11 cellular contexts compared by ENCODE assay signal in the genomic region with DNA sequence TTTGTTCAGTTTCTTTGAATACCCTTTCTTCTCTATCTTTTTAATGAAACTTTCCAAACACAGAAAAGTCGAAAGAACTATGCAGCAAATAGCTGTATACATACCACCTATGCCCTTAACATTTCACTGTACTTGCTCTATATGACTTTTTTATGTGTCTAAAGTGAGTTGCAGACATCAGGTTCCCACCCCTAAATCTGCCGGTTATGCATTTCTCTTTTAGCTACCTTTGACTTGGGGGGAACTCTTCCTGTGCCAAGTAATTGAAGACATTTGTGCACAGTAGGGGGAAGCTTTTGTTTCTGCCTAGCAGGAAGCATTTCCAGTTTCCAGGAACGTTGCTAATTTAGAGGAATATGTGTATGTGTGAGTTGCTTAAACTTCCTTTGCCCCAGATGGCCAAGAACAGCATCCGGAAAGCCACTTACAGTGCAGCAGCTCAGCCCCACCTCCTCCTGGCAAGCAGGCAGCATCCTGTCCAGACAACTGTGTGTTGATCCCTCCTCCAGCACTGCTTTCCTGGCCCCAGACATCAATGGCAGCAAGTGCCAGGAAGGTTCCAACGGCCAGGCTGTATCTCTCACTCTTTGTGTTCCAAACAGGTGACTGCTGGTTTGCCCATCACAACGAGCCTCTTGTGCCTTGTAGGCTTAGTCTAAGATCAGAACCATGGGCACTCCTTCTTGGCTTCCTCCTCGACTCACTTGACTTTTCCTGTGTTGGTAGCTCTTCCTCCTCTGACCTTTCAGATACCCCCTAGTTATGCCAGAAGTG. TPM values are rescaled to one million over a fixed set of nuclear protein-coding genes. Genes with fewer than 3 reads are reported as not detected.
DNase-seq lines count a peak whose midpoint lies in the region; ATAC-seq, FAIRE-seq and TF ChIP-seq lines count a peak whose summit lies in the region.
"Had no signal": no experiment of that assay in that cellular context is flagged by ENCODE, and none has a peak within 500 bp of the region (broad histone marks: within the 10 kb centered on the region; RNA-seq: fewer than 3 reads in every experiment).

No MANE protein-coding gene starts in this region.

- no peaks in the 10 kb centered on the region for H3K4me1 Mint-ChIP-seq in astrocyte (ENCODE audit: low read depth, unreplicated experiment)

- H3K36me3 ChIP-seq in astrocyte (ENCODE audit: insufficient read depth, low read length), result no peaks in the 10 kb centered on the region
- no peaks in the 10 kb centered on the region for H3K36me3 ChIP-seq in HepG2 (replicated peaks in 1 of 2; ENCODE audit: control insufficient read depth in 1 of 2, insufficient read depth in 2 of 2, low read length in 2 of 2)

- no peak overlapping the region for H3K4me3 ChIP-seq in astrocyte (ENCODE audit: insufficient read depth, low read depth, low read length)
- peak overlapping the region in 1 of 3 experiments; percentile 43; a peak in 1 of 6 replicates for H3K4me3 ChIP-seq in HepG2 (replicated peaks in 1 of 3; ENCODE audit: insufficient read depth in 1 of 3, low read depth in 2 of 3, low read length in 3 of 3)

- TF ChIP-seq CTCF in astrocyte (IDR thresholded peaks at IDR 0.05; ENCODE audit: insufficient read depth, low read depth, low read length) (no peak), HepG2 (CRISPR knock-in tag; IDR thresholded peaks at IDR 0.05) (peak; percentile 13; the same call in 1 of the 2 replicates)

- in situ Hi-C loops in HepG2 (cut with HindIII; ENCODE audit: extremely low pct_ligation_motif_present, low pct_unique_long_range_greater_than_20kb), result no loop called here

- TF ChIP-seq RAD21 in HepG2 (CRISPR knock-in tag; IDR thresholded peaks at IDR 0.05), result no peak

- H3K4me3 Mint-ChIP-seq in astrocyte (ENCODE audit: unreplicated experiment), result no peak overlapping the region
- H3K4me3 Mint-ChIP-seq: HFFc6 had no signal

- DNase-seq in activated gamma-delta T cell treated with Interleukin-2 at 50 U/mL for 16 hours (peak; percentile 34), activated gamma-delta T cell (lab: John Stamatoyannopoulos, UW) (no peak), astrocyte (ENCODE audit: low read depth) (peak; percentile 27), HepG2 (ENCODE audit: low spot score) (no peak), urothelium cell line (ENCODE audit: low spot score) (no peak), islet precursor cell (no peak), NK-92 (lab: John Stamatoyannopoulos, UW; ENCODE audit: unreplicated experiment) (no peak), DMS114 treated with DMSO at 0.1 percent for 48 hours (lab: John Stamatoyannopoulos, UW; ENCODE audit: unreplicated experiment) (no peak)
- DNase-seq: amniotic stem cell, HFFc6, NCI-H524 treated with DMSO at 0.1 percent for 48 hours had no signal

- H3K79me2 ChIP-seq in astrocyte (ENCODE audit: insufficient read depth, low read length) (no peaks in the 10 kb centered on the region), HepG2 (ENCODE audit: insufficient read depth, low read length) (no peaks in the 10 kb centered on the region)

- H3K36me3 Mint-ChIP-seq in astrocyte (ENCODE audit: low read depth, unreplicated experiment), result no peaks in the 10 kb centered on the region

- no TSS peak for BruUV-seq in HepG2 (replicated peaks; lab: Mats Ljungman, UMichigan)

- H3K27ac Mint-ChIP-seq in astrocyte (ENCODE audit: unreplicated experiment), result no peak overlapping the region
- H3K27ac Mint-ChIP-seq: HFFc6 had no signal

- H3K27me3 ChIP-seq in astrocyte (ENCODE audit: insufficient read depth, low read length) (no peaks in the 10 kb centered on the region), HepG2 (ENCODE audit: control insufficient read depth in 1 of 2, insufficient read depth in 2 of 2, low read length in 2 of 2) (peaks cover 0 to 5% of the 10 kb centered on the region in 2 experiments; a peak in 2 of 5 replicates)

- no peak overlapping the region for H2AFZ ChIP-seq in astrocyte (ENCODE audit: low read depth, low read length)
- no peak overlapping the region for H2AFZ ChIP-seq in HepG2 (ENCODE audit: low read length)

- TF ChIP-seq EP300 in HepG2 (IDR thresholded peaks at IDR 0.05; ENCODE audit: low read depth in 2 of 2, low read length in 2 of 2), result no peak
- TF ChIP-seq EP300 in HepG2 (CRISPR knock-in tag; IDR thresholded peaks at IDR 0.05; ENCODE audit: borderline replicate concordance), result no peak

- peaks cover 3% of the 10 kb centered on the region for H3K9me3 Mint-ChIP-seq in astrocyte (ENCODE audit: unreplicated experiment)

- H3K4me1 ChIP-seq in astrocyte (ENCODE audit: insufficient read depth, low read length) (no peaks in the 10 kb centered on the region), HepG2 (ENCODE audit: insufficient read depth, low read length) (peaks cover 19% of the 10 kb centered on the region)

- no peak for FAIRE-seq in astrocyte (lab: Jason Lieb, UNC)
- FAIRE-seq in HepG2 (lab: Jason Lieb, UNC), result peak; percentile 56
- peak; percentile 27 for FAIRE-seq in urothelium cell line (lab: Jason Lieb, UNC)

- H4K20me1 ChIP-seq in astrocyte (ENCODE audit: insufficient read depth, low read length) (no peaks in the 10 kb centered on the region), HepG2 (ENCODE audit: insufficient read depth, low read length) (no peaks in the 10 kb centered on the region)

- H3K27ac ChIP-seq in astrocyte (ENCODE audit: low read depth, low read length), result no peak overlapping the region
- H3K27ac ChIP-seq in HepG2 (ENCODE audit: extremely low read length, insufficient read depth, low read length), result no peak overlapping the region

- POLR2A ChIA-PET in HepG2 (lab: Yijun Ruan, JAX), result interaction anchor here (1.5 kb wide), 1 partner anchor 21 kb away, joined by 4 read pairs; no protein-coding TSS in a partner anchor

- 9% methylated on average over 7 of the region's 7 CpGs for WGBS in HepG2 (ENCODE audit: low lambda C conversion rate)

- intact Hi-C loops in HepG2 (cut with micrococcal nuclease; ENCODE audit: unreplicated experiment), result no loop called here

- peak; percentile 69 for ATAC-seq in HepG2

- CTCF ChIA-PET in HepG2 (lab: Yijun Ruan, JAX; ENCODE audit: low intra/inter-chr PET ratio, low total read pairs), result no interaction called here

- no peak for TF ChIP-seq POLR2A in HepG2 (IDR thresholded peaks at IDR 0.05; ENCODE audit: insufficient read depth in 1 of 2, low read depth in 2 of 2, low read length in 2 of 2)

- peaks cover 2% of the 10 kb centered on the region for H3K27me3 Mint-ChIP-seq in astrocyte (ENCODE audit: low read depth, unreplicated experiment)

- H3K9ac ChIP-seq in astrocyte (ENCODE audit: low read length) (no peak overlapping the region), HepG2 (ENCODE audit: insufficient read depth, low read depth, low read length) (no peak overlapping the region)

- no peak overlapping the region for H3K4me2 ChIP-seq in astrocyte (ENCODE audit: low read length)
- peak overlapping the region; percentile 51; the same call in 1 of the 2 replicates for H3K4me2 ChIP-seq in HepG2 (ENCODE audit: low read depth, low read length)

- H3K9me3 ChIP-seq in astrocyte (ENCODE audit: insufficient read depth, low read depth, low read length) (no peaks in the 10 kb centered on the region), HepG2 (ENCODE audit: low read length) (no peaks in the 10 kb centered on the region)

RNA-seq across cellular contexts. Expression of a gene that starts 14.7 kb away (rescaled TPM):
- 64.6 and 67.4 TPM in 2 replicates for total RNA-seq in astrocyte
- 8.0 and 14.7 TPM in 2 replicates for total RNA-seq in HepG2 (2016; rRNA removed; fragmentation: Illumina TruSeq; extraction: Trizol)
- total RNA-seq in HepG2 (2016; cell fraction: cytosol; rRNA removed; fragmentation: Illumina TruSeq; extraction: Trizol; ENCODE audit: low read depth), result 23.3 and 25.4 TPM in 2 replicates
- 7.2 and 15.9 TPM in 2 replicates for total RNA-seq in HepG2 (2016; cell fraction: insoluble cytoplasmic fraction; rRNA removed; fragmentation: Illumina TruSeq; extraction: Trizol)
- total RNA-seq in HepG2 (2016; cell fraction: membrane; rRNA removed; fragmentation: Illumina TruSeq; extraction: Trizol), result 26.9 and 28.0 TPM in 2 replicates
- 17.9 and 19.7 TPM in 2 replicates for total RNA-seq in HepG2 (2016; cell fraction: nucleus; rRNA removed; fragmentation: Illumina TruSeq; extraction: Trizol)
- 171 and 181 TPM in 2 replicates for polyA plus RNA-seq in HepG2 (2011; rRNA removed)
- polyA plus RNA-seq in HepG2 (2011; cell fraction: cytosol; rRNA removed), result 68.5 and 120 TPM in 2 replicates
- polyA plus RNA-seq in HepG2 (2011; cell fraction: nucleus; rRNA removed), result 669 and 1,022 TPM in 2 replicates
- 68.6 and 85.6 TPM in 2 replicates for polyA plus RNA-seq in HepG2 (2012)
- 47.6 and 52.1 TPM in 2 replicates for polyA plus RNA-seq in HepG2 (2016; cell fraction: cytosol; fragmentation: Illumina TruSeq; extraction: Trizol; ENCODE audit: low read depth)
- 11.6 and 19.2 TPM in 2 replicates for polyA plus RNA-seq in HepG2 (2016; cell fraction: insoluble cytoplasmic fraction; fragmentation: Illumina TruSeq; extraction: Trizol; ENCODE audit: low read depth)
- 43.5 and 50.9 TPM in 2 replicates for polyA plus RNA-seq in HepG2 (2016; cell fraction: membrane; fragmentation: Illumina TruSeq; extraction: Trizol; ENCODE audit: low read depth)
- polyA plus RNA-seq in HepG2 (2016; cell fraction: nucleus; fragmentation: Illumina TruSeq; extraction: Trizol; ENCODE audit: insufficient read depth, low read depth), result 55.7 and 69.0 TPM in 2 replicates
- polyA minus RNA-seq in HepG2 (2011; rRNA and poly(A)+ RNA removed; ENCODE audit: low replicate concordance), result 32.3 and 120 TPM in 2 replicates
- 59.4 and 66.8 TPM in 2 replicates for polyA minus RNA-seq in HepG2 (2011; cell fraction: cytosol; rRNA and poly(A)+ RNA removed)
- polyA minus RNA-seq in HepG2 (2011; cell fraction: nucleus; rRNA and poly(A)+ RNA removed), result 94.2 and 105 TPM in 2 replicates

RNA-seq across cellular contexts. Expression of a gene that starts 21.4 kb away (rescaled TPM):
- 5.7 and 5.9 TPM in 2 replicates for total RNA-seq in astrocyte
- total RNA-seq in HepG2 (2016; rRNA removed; fragmentation: Illumina TruSeq; extraction: Trizol), result 5.5 and 6.3 TPM in 2 replicates
- 0.61 and 0.88 TPM in 2 replicates for total RNA-seq in HepG2 (2016; cell fraction: cytosol; rRNA removed; fragmentation: Illumina TruSeq; extraction: Trizol; ENCODE audit: low read depth)
- 4.8 and 6.5 TPM in 2 replicates for total RNA-seq in HepG2 (2016; cell fraction: insoluble cytoplasmic fraction; rRNA removed; fragmentation: Illumina TruSeq; extraction: Trizol)
- 3.4 TPM in 2 replicates for total RNA-seq in HepG2 (2016; cell fraction: membrane; rRNA removed; fragmentation: Illumina TruSeq; extraction: Trizol)
- 4.8 and 6.0 TPM in 2 replicates for total RNA-seq in HepG2 (2016; cell fraction: nucleus; rRNA removed; fragmentation: Illumina TruSeq; extraction: Trizol)
- polyA plus RNA-seq in HepG2 (2011; rRNA removed), result 9.1 and 11.5 TPM in 2 replicates
- 6.9 and 7.9 TPM in 2 replicates for polyA plus RNA-seq in HepG2 (2011; cell fraction: cytosol; rRNA removed)
- 8.8 and 9.8 TPM in 2 replicates for polyA plus RNA-seq in HepG2 (2011; cell fraction: nucleus; rRNA removed)
- polyA plus RNA-seq in HepG2 (2012), result 4.4 and 4.5 TPM in 2 replicates
- polyA plus RNA-seq in HepG2 (2016; cell fraction: cytosol; fragmentation: Illumina TruSeq; extraction: Trizol; ENCODE audit: low read depth), result 0.40 and 0.45 TPM in 2 replicates
- 2.9 and 3.3 TPM in 2 replicates for polyA plus RNA-seq in HepG2 (2016; cell fraction: insoluble cytoplasmic fraction; fragmentation: Illumina TruSeq; extraction: Trizol; ENCODE audit: low read depth)
- polyA plus RNA-seq in HepG2 (2016; cell fraction: membrane; fragmentation: Illumina TruSeq; extraction: Trizol; ENCODE audit: low read depth), result 1.0 and 1.2 TPM in 2 replicates
- polyA plus RNA-seq in HepG2 (2016; cell fraction: nucleus; fragmentation: Illumina TruSeq; extraction: Trizol; ENCODE audit: insufficient read depth, low read depth), result 3.7 and 4.6 TPM in 2 replicates
- polyA minus RNA-seq in HepG2 (2011; rRNA and poly(A)+ RNA removed; ENCODE audit: low replicate concordance), result 5.1 and 35.3 TPM in 2 replicates
- 17.0 and 18.6 TPM in 2 replicates for polyA minus RNA-seq in HepG2 (2011; cell fraction: cytosol; rRNA and poly(A)+ RNA removed)
- 31.9 and 39.7 TPM in 2 replicates for polyA minus RNA-seq in HepG2 (2011; cell fraction: nucleus; rRNA and poly(A)+ RNA removed)

RNA-seq across cellular contexts. Expression of a gene that starts 44.8 kb away (rescaled TPM):
- total RNA-seq in astrocyte (2.1 and 3.0 TPM in 2 replicates), HepG2 (2016; rRNA removed; fragmentation: Illumina TruSeq; extraction: Trizol) (1.5 and 2.7 TPM in 2 replicates)
- 4.5 and 6.0 TPM in 2 replicates for total RNA-seq in HepG2 (2016; cell fraction: cytosol; rRNA removed; fragmentation: Illumina TruSeq; extraction: Trizol; ENCODE audit: low read depth)
- 1.1 and 2.5 TPM in 2 replicates for total RNA-seq in HepG2 (2016; cell fraction: insoluble cytoplasmic fraction; rRNA removed; fragmentation: Illumina TruSeq; extraction: Trizol)
- 6.4 and 8.1 TPM in 2 replicates for total RNA-seq in HepG2 (2016; cell fraction: membrane; rRNA removed; fragmentation: Illumina TruSeq; extraction: Trizol)
- 1.5 and 2.0 TPM in 2 replicates for total RNA-seq in HepG2 (2016; cell fraction: nucleus; rRNA removed; fragmentation: Illumina TruSeq; extraction: Trizol)
- polyA plus RNA-seq in HepG2 (2011; rRNA removed), result 20.1 and 24.5 TPM in 2 replicates
- polyA plus RNA-seq in HepG2 (2011; cell fraction: cytosol; rRNA removed), result 14.0 and 14.1 TPM in 2 replicates
- 42.7 and 48.8 TPM in 2 replicates for polyA plus RNA-seq in HepG2 (2011; cell fraction: nucleus; rRNA removed)
- polyA plus RNA-seq in HepG2 (2012), result 5.5 and 5.6 TPM in 2 replicates
- polyA plus RNA-seq in HepG2 (2016; cell fraction: cytosol; fragmentation: Illumina TruSeq; extraction: Trizol; ENCODE audit: low read depth), result 8.2 and 8.5 TPM in 2 replicates
- polyA plus RNA-seq in HepG2 (2016; cell fraction: insoluble cytoplasmic fraction; fragmentation: Illumina TruSeq; extraction: Trizol; ENCODE audit: low read depth), result 1.9 and 2.0 TPM in 2 replicates
- 8.0 and 8.2 TPM in 2 replicates for polyA plus RNA-seq in HepG2 (2016; cell fraction: membrane; fragmentation: Illumina TruSeq; extraction: Trizol; ENCODE audit: low read depth)
- 6.6 and 6.8 TPM in 2 replicates for polyA plus RNA-seq in HepG2 (2016; cell fraction: nucleus; fragmentation: Illumina TruSeq; extraction: Trizol; ENCODE audit: insufficient read depth, low read depth)
- polyA minus RNA-seq in HepG2 (2011; rRNA and poly(A)+ RNA removed; ENCODE audit: low replicate concordance), result 0.89 and 10.7 TPM in 2 replicates
- 4.2 TPM in 2 replicates for polyA minus RNA-seq in HepG2 (2011; cell fraction: cytosol; rRNA and poly(A)+ RNA removed)
- polyA minus RNA-seq in HepG2 (2011; cell fraction: nucleus; rRNA and poly(A)+ RNA removed), result 10.8 and 11.2 TPM in 2 replicates

RNA-seq across cellular contexts. Expression of a gene that starts 56.1 kb away (rescaled TPM):
- total RNA-seq in astrocyte, result 0.31 and 0.73 TPM in 2 replicates
- 23.9 and 46.7 TPM in 2 replicates for total RNA-seq in HepG2 (2016; rRNA removed; fragmentation: Illumina TruSeq; extraction: Trizol)
- total RNA-seq in HepG2 (2016; cell fraction: cytosol; rRNA removed; fragmentation: Illumina TruSeq; extraction: Trizol; ENCODE audit: low read depth), result 42.7 and 50.6 TPM in 2 replicates
- 21.2 and 50.0 TPM in 2 replicates for total RNA-seq in HepG2 (2016; cell fraction: insoluble cytoplasmic fraction; rRNA removed; fragmentation: Illumina TruSeq; extraction: Trizol)
- 54.3 and 66.8 TPM in 2 replicates for total RNA-seq in HepG2 (2016; cell fraction: membrane; rRNA removed; fragmentation: Illumina TruSeq; extraction: Trizol)
- 45.3 and 57.3 TPM in 2 replicates for total RNA-seq in HepG2 (2016; cell fraction: nucleus; rRNA removed; fragmentation: Illumina TruSeq; extraction: Trizol)
- 261 and 364 TPM in 2 replicates for polyA plus RNA-seq in HepG2 (2011; rRNA removed)
- polyA plus RNA-seq in HepG2 (2011; cell fraction: cytosol; rRNA removed), result 287 and 379 TPM in 2 replicates
- polyA plus RNA-seq in HepG2 (2011; cell fraction: nucleus; rRNA removed), result 902 and 1,132 TPM in 2 replicates
- 157 and 225 TPM in 2 replicates for polyA plus RNA-seq in HepG2 (2012)
- polyA plus RNA-seq in HepG2 (2016; cell fraction: cytosol; fragmentation: Illumina TruSeq; extraction: Trizol; ENCODE audit: low read depth), result 63.0 and 76.1 TPM in 2 replicates
- 32.2 and 40.3 TPM in 2 replicates for polyA plus RNA-seq in HepG2 (2016; cell fraction: insoluble cytoplasmic fraction; fragmentation: Illumina TruSeq; extraction: Trizol; ENCODE audit: low read depth)
- 76.4 and 86.0 TPM in 2 replicates for polyA plus RNA-seq in HepG2 (2016; cell fraction: membrane; fragmentation: Illumina TruSeq; extraction: Trizol; ENCODE audit: low read depth)
- polyA plus RNA-seq in HepG2 (2016; cell fraction: nucleus; fragmentation: Illumina TruSeq; extraction: Trizol; ENCODE audit: insufficient read depth, low read depth), result 121 and 129 TPM in 2 replicates
- 189 TPM in 1 of 2 replicates, not detected in the other for polyA minus RNA-seq in HepG2 (2011; rRNA and poly(A)+ RNA removed; ENCODE audit: low replicate concordance)
- polyA minus RNA-seq in HepG2 (2011; cell fraction: cytosol; rRNA and poly(A)+ RNA removed), result 86.7 and 119 TPM in 2 replicates
- polyA minus RNA-seq in HepG2 (2011; cell fraction: nucleus; rRNA and poly(A)+ RNA removed), result 78.7 and 86.0 TPM in 2 replicates
- total RNA-seq: HFFc6 had no signal

RNA-seq across cellular contexts. Expression of a gene that starts 58.7 kb away (rescaled TPM):
- total RNA-seq in astrocyte, result 3.7 and 4.0 TPM in 2 replicates
- total RNA-seq in HepG2 (2016; rRNA removed; fragmentation: Illumina TruSeq; extraction: Trizol), result 4.4 and 6.2 TPM in 2 replicates
- 1.3 and 1.4 TPM in 2 replicates for total RNA-seq in HepG2 (2016; cell fraction: cytosol; rRNA removed; fragmentation: Illumina TruSeq; extraction: Trizol; ENCODE audit: low read depth)
- total RNA-seq in HepG2 (2016; cell fraction: insoluble cytoplasmic fraction; rRNA removed; fragmentation: Illumina TruSeq; extraction: Trizol), result 4.0 and 6.2 TPM in 2 replicates
- total RNA-seq in HepG2 (2016; cell fraction: membrane; rRNA removed; fragmentation: Illumina TruSeq; extraction: Trizol), result 1.6 and 2.0 TPM in 2 replicates
- 2.9 TPM in 2 replicates for total RNA-seq in HepG2 (2016; cell fraction: nucleus; rRNA removed; fragmentation: Illumina TruSeq; extraction: Trizol)
- polyA plus RNA-seq in HepG2 (2011; rRNA removed), result 2.1 and 2.3 TPM in 2 replicates
- 0.99 and 2.0 TPM in 2 replicates for polyA plus RNA-seq in HepG2 (2011; cell fraction: cytosol; rRNA removed)
- 1.7 and 2.2 TPM in 2 replicates for polyA plus RNA-seq in HepG2 (2011; cell fraction: nucleus; rRNA removed)
- 2.0 and 2.3 TPM in 2 replicates for polyA plus RNA-seq in HepG2 (2012)
- polyA plus RNA-seq in HepG2 (2016; cell fraction: cytosol; fragmentation: Illumina TruSeq; extraction: Trizol; ENCODE audit: low read depth), result 0.37 and 0.49 TPM in 2 replicates
- 4.0 and 4.7 TPM in 2 replicates for polyA plus RNA-seq in HepG2 (2016; cell fraction: insoluble cytoplasmic fraction; fragmentation: Illumina TruSeq; extraction: Trizol; ENCODE audit: low read depth)
- polyA plus RNA-seq in HepG2 (2016; cell fraction: membrane; fragmentation: Illumina TruSeq; extraction: Trizol; ENCODE audit: low read depth), result 0.87 and 1.1 TPM in 2 replicates
- polyA plus RNA-seq in HepG2 (2016; cell fraction: nucleus; fragmentation: Illumina TruSeq; extraction: Trizol; ENCODE audit: insufficient read depth, low read depth), result 5.5 and 5.9 TPM in 2 replicates
- 2.0 and 3.4 TPM in 2 replicates for polyA minus RNA-seq in HepG2 (2011; rRNA and poly(A)+ RNA removed; ENCODE audit: low replicate concordance)
- polyA minus RNA-seq in HepG2 (2011; cell fraction: cytosol; rRNA and poly(A)+ RNA removed), result 1.5 and 1.8 TPM in 2 replicates
- 3.5 and 4.0 TPM in 2 replicates for polyA minus RNA-seq in HepG2 (2011; cell fraction: nucleus; rRNA and poly(A)+ RNA removed)

Comparison
In these comparisons a context has a peak if more than half of its experiments do, and no peak if none do; other contexts are left out.
1. DNase-seq: peak in activated gamma-delta T cell treated with Interleukin-2 at 50 U/mL for 16 hours (single experiment) and astrocyte (single experiment); none in activated gamma-delta T cell (single experiment), HepG2 (single experiment), urothelium cell line (single experiment), islet precursor cell (single experiment), NK-92 (single experiment) and DMS114 treated with DMSO at 0.1 percent for 48 hours (single experiment).